In genomic region chr2:30565860-30566358, GRCh38 we compare ENCODE assay signal across 10 cellular contexts.
DNase-seq lines count a peak whose midpoint lies in the region; ATAC-seq lines count a peak whose summit lies in the region.
"Had no signal": no experiment of that assay in that cellular context is flagged by ENCODE, and none has a peak within 500 bp of the region (broad histone marks: within the 10 kb centered on the region; RNA-seq: fewer than 3 reads in every experiment).

No MANE protein-coding gene starts in this region.

- no peaks in the 10 kb centered on the region for H3K9me3 ChIP-seq in GM23248 (ENCODE audit: low read depth)

- peak overlapping the region; percentile 45 for H3K27ac ChIP-seq in GM23248

- H2AFZ ChIP-seq in GM23248 = peak overlapping the region; percentile 44

- H3K27ac Mint-ChIP-seq in activated T-helper 2 cell treated with anti-CD3 and anti-CD28 coated beads, Interferon-gamma antibody, Interleukin-2, Interleukin-4, amounts not matched to agents 10 μg/mL and 5 μg/mL and 100 μg/mL, durations not matched to agents 14 hours and 24 hours and 36 hours = peak overlapping the region; percentile 43

- no peak for ATAC-seq in GM21367 (IDR thresholded peaks at IDR 0.05; ENCODE audit: unreplicated experiment)
- no peak for ATAC-seq in HG03159 (IDR thresholded peaks at IDR 0.05; ENCODE audit: unreplicated experiment)

- peaks cover 15% of the 10 kb centered on the region for H3K4me1 Mint-ChIP-seq in activated T-helper 2 cell treated with anti-CD3 and anti-CD28 coated beads, Interferon-gamma antibody, Interleukin-2, Interleukin-4, amounts not matched to agents 10 μg/mL and 5 μg/mL and 100 μg/mL, durations not matched to agents 14 hours and 24 hours and 36 hours (ENCODE audit: low read depth)

- peaks cover 15% of the 10 kb centered on the region for H3K4me1 ChIP-seq in GM23248 (ENCODE audit: insufficient read depth)

- in situ Hi-C loops in GM23248 (cut with MboI) = no loop called here

- H3K4me3 Mint-ChIP-seq in activated T-helper 2 cell treated with anti-CD3 and anti-CD28 coated beads, Interferon-gamma antibody, Interleukin-2, Interleukin-4, amounts not matched to agents 10 μg/mL and 5 μg/mL and 100 μg/mL, durations not matched to agents 14 hours and 24 hours and 36 hours (ENCODE audit: low read depth) = no peak overlapping the region

- DNase-seq in GM23248 = peak; percentile 43
- DNase-seq in activated T-helper 2 cell treated with anti-CD3 and anti-CD28 coated beads, Interferon-gamma antibody, Interleukin-2, Interleukin-4, amounts not matched to agents 10 μg/mL and 5 μg/mL and 100 μg/mL, durations not matched to agents 14 hours and 24 hours and 36 hours (ENCODE audit: low spot score) = no peak
- peak; percentile 37 for DNase-seq in hepatic stellate cell (ENCODE audit: low spot score)
- peak; percentile 13 for DNase-seq in stimulated activated CD4-positive, alpha-beta T cell treated with anti-CD3 and anti-CD28 coated beads, Interleukin-4, amount 100 ng/mL, for 24 hours
- no peak for DNase-seq in NCI-H2029 (lab: John Stamatoyannopoulos, UW)
- DNase-seq: foreskin melanocyte, posterior cingulate gyrus, T1000 had no signal

- intact Hi-C loops in activated T-helper 2 cell treated with anti-CD3 and anti-CD28 coated beads, Interferon-gamma antibody, Interleukin-2, Interleukin-4, amounts not matched to agents 10 μg/mL and 5 μg/mL and 100 μg/mL, durations not matched to agents 14 hours and 24 hours and 36 hours (cut with micrococcal nuclease) = no loop called here

- H3K9me2 ChIP-seq in GM23248 (ENCODE audit: insufficient read depth) = no peaks in the 10 kb centered on the region

- no peaks in the 10 kb centered on the region for H3K9me3 Mint-ChIP-seq in activated T-helper 2 cell treated with anti-CD3 and anti-CD28 coated beads, Interferon-gamma antibody, Interleukin-2, Interleukin-4, amounts not matched to agents 10 μg/mL and 5 μg/mL and 100 μg/mL, durations not matched to agents 14 hours and 24 hours and 36 hours

- no peaks in the 10 kb centered on the region for H3K79me2 ChIP-seq in GM23248 (ENCODE audit: insufficient read depth)

- peaks cover 4% of the 10 kb centered on the region; the same call in 1 of the 2 replicates for H3K36me3 ChIP-seq in GM23248 (ENCODE audit: low read depth)

- no peaks in the 10 kb centered on the region for H3K27me3 ChIP-seq in GM23248 (replicated peaks; ENCODE audit: insufficient read depth)

- 47 to 53% methylated on average over 5 of the region's 5 CpGs for WGBS in GM23248 (ENCODE audit: low coverage in 1 of 2, low lambda C conversion rate in 2 of 2, missing lambda C conversion rate in 2 of 2), 2 experiments

- no peak overlapping the region for H3K4me3 ChIP-seq in GM23248

- H3K36me3 Mint-ChIP-seq in activated T-helper 2 cell treated with anti-CD3 and anti-CD28 coated beads, Interferon-gamma antibody, Interleukin-2, Interleukin-4, amounts not matched to agents 10 μg/mL and 5 μg/mL and 100 μg/mL, durations not matched to agents 14 hours and 24 hours and 36 hours (ENCODE audit: low read depth) = peaks cover 12% of the 10 kb centered on the region

- no peaks in the 10 kb centered on the region for H4K20me1 ChIP-seq in GM23248 (ENCODE audit: insufficient read depth)

- no peak overlapping the region; the same call in 1 of the 2 replicates for H3K9ac ChIP-seq in GM23248

- no peaks in the 10 kb centered on the region for H3F3A ChIP-seq in GM23248 (ENCODE audit: insufficient read depth)

- H3K4me2 ChIP-seq in GM23248 (ENCODE audit: unreplicated experiment) = peak overlapping the region; percentile 16

- no peaks in the 10 kb centered on the region for H3K27me3 Mint-ChIP-seq in activated T-helper 2 cell treated with anti-CD3 and anti-CD28 coated beads, Interferon-gamma antibody, Interleukin-2, Interleukin-4, amounts not matched to agents 10 μg/mL and 5 μg/mL and 100 μg/mL, durations not matched to agents 14 hours and 24 hours and 36 hours (ENCODE audit: low read depth)

Comparison
In these comparisons a context has a peak if more than half of its experiments do, and no peak if none do; other contexts are left out.
1. DNase-seq: peak in GM23248 (single experiment), hepatic stellate cell (single experiment) and stimulated activated CD4-positive, alpha-beta T cell treated with anti-CD3 and anti-CD28 coated beads, Interleukin-4, amount 100 ng/mL, for 24 hours (single experiment); none in activated T-helper 2 cell treated with anti-CD3 and anti-CD28 coated beads, Interferon-gamma antibody, Interleukin-2, Interleukin-4, amounts not matched to agents 10 μg/mL and 5 μg/mL and 100 μg/mL, durations not matched to agents 14 hours and 24 hours and 36 hours (single experiment) and NCI-H2029 (single experiment).